Comparison of ENCODE assay signal across 10 cellular contexts in genomic region chr1:53754484-53755312, GRCh38. TPM values are rescaled to one million over a fixed set of nuclear protein-coding genes. Genes with fewer than 3 reads are reported as not detected.
DNase-seq lines count a peak whose midpoint lies in the region; ATAC-seq, FAIRE-seq and TF ChIP-seq lines count a peak whose summit lies in the region.
"Had no signal": no experiment of that assay in that cellular context is flagged by ENCODE, and none has a peak within 500 bp of the region (broad histone marks: within the 10 kb centered on the region; RNA-seq: fewer than 3 reads in every experiment).

No MANE protein-coding gene starts in this region.

- H3K27me3 Mint-ChIP-seq in Calu3 (ENCODE audit: unreplicated experiment), result peaks cover 32% of the 10 kb centered on the region
- H3K27me3 Mint-ChIP-seq in activated T-helper 2 cell treated with anti-CD3 and anti-CD28 coated beads, Interferon-gamma antibody, Interleukin-2, Interleukin-4, amounts not matched to agents 10 μg/mL and 5 μg/mL and 100 μg/mL, durations not matched to agents 14 hours and 24 hours and 36 hours (ENCODE audit: low read depth), result no peaks in the 10 kb centered on the region

- peak; percentile 84 for ATAC-seq in left lung
- no peak for ATAC-seq in HG03439 (IDR thresholded peaks at IDR 0.05; ENCODE audit: unreplicated experiment)
- ATAC-seq: naive thymus-derived CD4-positive, alpha-beta T cell had no signal

- H3K9me3 Mint-ChIP-seq in Calu3 (ENCODE audit: low read depth, unreplicated experiment), result no peaks in the 10 kb centered on the region
- H3K9me3 Mint-ChIP-seq in activated T-helper 2 cell treated with anti-CD3 and anti-CD28 coated beads, Interferon-gamma antibody, Interleukin-2, Interleukin-4, amounts not matched to agents 10 μg/mL and 5 μg/mL and 100 μg/mL, durations not matched to agents 14 hours and 24 hours and 36 hours, result no peaks in the 10 kb centered on the region
- H3K9me3 Mint-ChIP-seq: naive thymus-derived CD4-positive, alpha-beta T cell; T-helper 1 cell treated with Interleukin-12 subunit alpha and Interleukin-12 subunit beta and Interleukin-4 antibody, amounts not matched to agents 30 μg/mL and 1 μg/mL, for 36 hours had no signal

- H3K4me1 Mint-ChIP-seq in Calu3 (ENCODE audit: low read depth, unreplicated experiment), result no peaks in the 10 kb centered on the region
- H3K4me1 Mint-ChIP-seq in activated T-helper 2 cell treated with anti-CD3 and anti-CD28 coated beads, Interferon-gamma antibody, Interleukin-2, Interleukin-4, amounts not matched to agents 10 μg/mL and 5 μg/mL and 100 μg/mL, durations not matched to agents 14 hours and 24 hours and 36 hours (ENCODE audit: low read depth), result peaks cover 8% of the 10 kb centered on the region
- H3K4me1 Mint-ChIP-seq: naive thymus-derived CD4-positive, alpha-beta T cell had no signal

- intact Hi-C loops in Calu3 (cut with micrococcal nuclease; ENCODE audit: unreplicated experiment), result loop anchor here (1.0 to 10.0 kb wide), 3 partner anchors 117 to 310 kb away; no protein-coding TSS in a partner anchor
- intact Hi-C loops in left lung (cut with DNase I), result loop anchor here in 1 of 2 donors (5.0 kb wide), 1 partner anchor 267 kb away; no protein-coding TSS in a partner anchor
- intact Hi-C loops in uterus (cut with DNase I; ENCODE audit: low total_unique reads), result no loop called here
- intact Hi-C loops in activated T-helper 2 cell treated with anti-CD3 and anti-CD28 coated beads, Interferon-gamma antibody, Interleukin-2, Interleukin-4, amounts not matched to agents 10 μg/mL and 5 μg/mL and 100 μg/mL, durations not matched to agents 14 hours and 24 hours and 36 hours (cut with micrococcal nuclease), result loop anchor here (1.0 kb wide), 1 partner anchor 269 kb away; no protein-coding TSS in a partner anchor

- peak; percentile 78 for TF ChIP-seq CTCF in Calu3 (IDR thresholded peaks at IDR 0.05; ENCODE audit: unreplicated experiment)
- peak; percentile 67 for TF ChIP-seq CTCF in bronchial epithelial cell (IDR thresholded peaks at IDR 0.05; ENCODE audit: insufficient read depth, low read length, severe bottlenecking)
- peak; percentile 52 to 57 for TF ChIP-seq CTCF in left lung (IDR thresholded peaks at IDR 0.05)
- peak; percentile 42 to 66 (median 55) for TF ChIP-seq CTCF in uterus (IDR thresholded peaks at IDR 0.05)

- H3K9me3 ChIP-seq in HAP-1 (no peaks in the 10 kb centered on the region), left lung (no peaks in the 10 kb centered on the region), uterus (no peaks in the 10 kb centered on the region)

- H3K27ac ChIP-seq in left lung (no peak overlapping the region), uterus (no peak overlapping the region)

- no peaks in the 10 kb centered on the region for H3K36me3 Mint-ChIP-seq in Calu3 (ENCODE audit: insufficient read depth, unreplicated experiment)
- H3K36me3 Mint-ChIP-seq in activated T-helper 2 cell treated with anti-CD3 and anti-CD28 coated beads, Interferon-gamma antibody, Interleukin-2, Interleukin-4, amounts not matched to agents 10 μg/mL and 5 μg/mL and 100 μg/mL, durations not matched to agents 14 hours and 24 hours and 36 hours (ENCODE audit: low read depth), result no peaks in the 10 kb centered on the region

- H3K4me1 ChIP-seq in HAP-1 (no peaks in the 10 kb centered on the region), left lung (no peaks in the 10 kb centered on the region), uterus (no peaks in the 10 kb centered on the region)

- CTCF ChIA-PET in Calu3 (lab: Charles Lee), result interaction anchor here (0.7 kb wide), 1 partner anchor 9 kb away, joined by 5 read pairs; no protein-coding TSS in a partner anchor

- FAIRE-seq in bronchial epithelial cell (lab: Jason Lieb, UNC), result no peak

- H3K27ac Mint-ChIP-seq in Calu3 (ENCODE audit: unreplicated experiment), result no peak overlapping the region
- H3K27ac Mint-ChIP-seq in activated T-helper 2 cell treated with anti-CD3 and anti-CD28 coated beads, Interferon-gamma antibody, Interleukin-2, Interleukin-4, amounts not matched to agents 10 μg/mL and 5 μg/mL and 100 μg/mL, durations not matched to agents 14 hours and 24 hours and 36 hours, result no peak overlapping the region
- H3K27ac Mint-ChIP-seq: naive thymus-derived CD4-positive, alpha-beta T cell; T-helper 1 cell treated with Interleukin-12 subunit alpha and Interleukin-12 subunit beta and Interleukin-4 antibody, amounts not matched to agents 30 μg/mL and 1 μg/mL, for 36 hours had no signal

- no peak overlapping the region for H3K4me3 Mint-ChIP-seq in Calu3 (ENCODE audit: low read depth, unreplicated experiment)
- no peak overlapping the region for H3K4me3 Mint-ChIP-seq in activated T-helper 2 cell treated with anti-CD3 and anti-CD28 coated beads, Interferon-gamma antibody, Interleukin-2, Interleukin-4, amounts not matched to agents 10 μg/mL and 5 μg/mL and 100 μg/mL, durations not matched to agents 14 hours and 24 hours and 36 hours (ENCODE audit: low read depth)
- H3K4me3 Mint-ChIP-seq: naive thymus-derived CD4-positive, alpha-beta T cell; T-helper 1 cell treated with Interleukin-12 subunit alpha and Interleukin-12 subunit beta and Interleukin-4 antibody, amounts not matched to agents 30 μg/mL and 1 μg/mL, for 36 hours had no signal

- no peak for TF ChIP-seq POLR2A in uterus (IDR thresholded peaks at IDR 0.05)

- H3K27me3 ChIP-seq in HAP-1 (ENCODE audit: low read depth), result no peaks in the 10 kb centered on the region
- no peaks in the 10 kb centered on the region for H3K27me3 ChIP-seq in bronchial epithelial cell (ENCODE audit: control insufficient read depth, insufficient read depth, low read length)
- H3K27me3 ChIP-seq in left lung, result no peaks in the 10 kb centered on the region
- no peaks in the 10 kb centered on the region for H3K27me3 ChIP-seq in uterus

- H3K4me3 ChIP-seq in HAP-1, result no peak overlapping the region
- H3K4me3 ChIP-seq in bronchial epithelial cell (ENCODE audit: low read depth, low read length), result no peak overlapping the region
- H3K4me3 ChIP-seq in left lung, result no peak overlapping the region
- H3K4me3 ChIP-seq in uterus, result no peak overlapping the region

- in situ Hi-C loops in HAP-1 (cut with MboI; ENCODE audit: low sequenced_read_pairs), result no loop called here

- BruUV-seq in Calu3 (replicated peaks; lab: Mats Ljungman, UMichigan), result no TSS peak

- DNase-seq in Calu3 (peak; percentile 46), HAP-1 (ENCODE audit: low spot score in 2 of 2) (peak; percentile 46 to 58), NCI-H82 (lab: John Stamatoyannopoulos, UW) (peak; percentile 81), bronchial epithelial cell (ENCODE audit: low read depth) (peak; percentile 50), left lung (no peak), uterus (peak in 1 of 2 donors; percentile 36)
- no peak for DNase-seq in activated T-helper 2 cell treated with anti-CD3 and anti-CD28 coated beads, Interferon-gamma antibody, Interleukin-2, Interleukin-4, amounts not matched to agents 10 μg/mL and 5 μg/mL and 100 μg/mL, durations not matched to agents 14 hours and 24 hours and 36 hours (ENCODE audit: low spot score)

- H3K36me3 ChIP-seq in HAP-1 (replicated peaks) (no peaks in the 10 kb centered on the region), bronchial epithelial cell (ENCODE audit: control insufficient read depth, insufficient read depth, low read length) (no peaks in the 10 kb centered on the region), left lung (no peaks in the 10 kb centered on the region), uterus (no peaks in the 10 kb centered on the region)

RNA-seq across cellular contexts. Expression of gene GLIS1, which starts 15.7 kb away (rescaled TPM):
- total RNA-seq in Calu3 (2022) (not detected in 2 replicates), bronchial epithelial cell (under 0.01 TPM in 1 of 2 replicates, not detected in the other), left lung (not detected), uterus (1 to 10 TPM in 1 of 4 donors, under 1 TPM in 1, not detected in 2; 0.21 to 1.0 TPM)
- total RNA-seq in activated T-helper 2 cell treated with anti-CD3 and anti-CD28 coated beads, Interferon-gamma antibody, Interleukin-2, Interleukin-4, amounts not matched to agents 10 μg/mL and 5 μg/mL and 100 μg/mL, durations not matched to agents 14 hours and 24 hours and 36 hours, result not detected in 2 replicates
- total RNA-seq: naive thymus-derived CD4-positive, alpha-beta T cell had no signal

Comparison
In these comparisons a context has a peak if more than half of its experiments do, and no peak if none do; other contexts are left out.
1. DNase-seq: peak in Calu3 (single experiment), HAP-1 (2 of 2), NCI-H82 (single experiment) and bronchial epithelial cell (single experiment); none in left lung (0 of 2) and activated T-helper 2 cell treated with anti-CD3 and anti-CD28 coated beads, Interferon-gamma antibody, Interleukin-2, Interleukin-4, amounts not matched to agents 10 μg/mL and 5 μg/mL and 100 μg/mL, durations not matched to agents 14 hours and 24 hours and 36 hours (single experiment).
2. Peak in every context shown above with its lines, with median percentiles within 50 percentile points of each other: CTCF ChIP-seq.